9 cellular contexts compared by ENCODE assay signal in the genomic region with DNA sequence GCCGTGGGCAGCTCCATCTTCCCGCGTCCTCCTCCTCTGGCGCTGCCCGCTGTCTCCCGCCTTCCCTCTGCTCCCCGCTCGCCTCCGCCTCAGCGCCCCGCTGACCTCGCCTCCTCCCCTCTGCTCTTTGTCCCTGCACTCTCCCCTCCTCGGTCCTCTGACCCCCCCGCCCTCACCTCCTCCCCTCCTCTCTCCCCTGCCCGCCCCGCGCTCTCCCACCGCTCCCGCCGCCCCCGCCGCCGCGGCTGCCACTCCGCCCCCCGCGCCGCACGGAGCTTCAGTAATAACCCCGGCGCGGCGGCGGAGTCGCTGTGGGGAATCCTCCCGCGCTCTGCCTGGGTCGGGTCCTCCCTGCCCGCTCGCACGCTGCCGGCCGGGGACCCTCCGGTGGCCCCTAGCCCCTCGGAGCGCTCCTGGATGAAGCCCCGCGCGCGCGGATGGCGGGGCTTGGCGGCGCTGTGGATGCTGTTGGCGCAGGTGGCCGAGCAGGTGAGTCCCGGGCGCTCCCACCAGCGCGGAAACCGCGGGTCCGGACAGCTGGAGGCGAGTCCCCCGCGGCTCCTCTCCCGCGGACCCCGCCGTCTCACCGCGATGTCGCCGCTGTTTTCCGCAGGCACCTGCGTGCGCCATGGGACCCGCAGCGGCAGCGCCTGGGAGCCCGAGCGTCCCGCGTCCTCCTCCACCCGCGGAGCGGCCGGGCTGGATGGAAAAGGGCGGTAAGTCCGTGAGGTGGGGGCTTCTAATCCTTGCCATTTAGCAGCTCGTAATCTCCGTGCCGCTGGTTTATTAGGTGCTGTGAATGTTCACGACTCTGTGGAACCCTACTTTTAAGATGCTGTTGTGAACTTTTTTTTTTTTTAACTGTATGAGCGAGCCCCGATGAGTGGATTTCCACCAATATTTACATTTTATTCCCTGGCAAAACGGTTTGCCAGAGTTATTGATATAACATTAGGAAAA. TPM values are rescaled to one million over a fixed set of nuclear protein-coding genes. Genes with fewer than 3 reads are reported as not detected.
A peak's percentile ranks its signal among the peaks of the same experiment; 100 is the strongest.
DNase-seq lines count a peak whose midpoint lies in the region; ATAC-seq and TF ChIP-seq lines count a peak whose summit lies in the region.
"Had no signal": no experiment of that assay in that cellular context is flagged by ENCODE, and none has a peak within 500 bp of the region (broad histone marks: within the 10 kb centered on the region; RNA-seq: fewer than 3 reads in every experiment).

A gene with protein sequence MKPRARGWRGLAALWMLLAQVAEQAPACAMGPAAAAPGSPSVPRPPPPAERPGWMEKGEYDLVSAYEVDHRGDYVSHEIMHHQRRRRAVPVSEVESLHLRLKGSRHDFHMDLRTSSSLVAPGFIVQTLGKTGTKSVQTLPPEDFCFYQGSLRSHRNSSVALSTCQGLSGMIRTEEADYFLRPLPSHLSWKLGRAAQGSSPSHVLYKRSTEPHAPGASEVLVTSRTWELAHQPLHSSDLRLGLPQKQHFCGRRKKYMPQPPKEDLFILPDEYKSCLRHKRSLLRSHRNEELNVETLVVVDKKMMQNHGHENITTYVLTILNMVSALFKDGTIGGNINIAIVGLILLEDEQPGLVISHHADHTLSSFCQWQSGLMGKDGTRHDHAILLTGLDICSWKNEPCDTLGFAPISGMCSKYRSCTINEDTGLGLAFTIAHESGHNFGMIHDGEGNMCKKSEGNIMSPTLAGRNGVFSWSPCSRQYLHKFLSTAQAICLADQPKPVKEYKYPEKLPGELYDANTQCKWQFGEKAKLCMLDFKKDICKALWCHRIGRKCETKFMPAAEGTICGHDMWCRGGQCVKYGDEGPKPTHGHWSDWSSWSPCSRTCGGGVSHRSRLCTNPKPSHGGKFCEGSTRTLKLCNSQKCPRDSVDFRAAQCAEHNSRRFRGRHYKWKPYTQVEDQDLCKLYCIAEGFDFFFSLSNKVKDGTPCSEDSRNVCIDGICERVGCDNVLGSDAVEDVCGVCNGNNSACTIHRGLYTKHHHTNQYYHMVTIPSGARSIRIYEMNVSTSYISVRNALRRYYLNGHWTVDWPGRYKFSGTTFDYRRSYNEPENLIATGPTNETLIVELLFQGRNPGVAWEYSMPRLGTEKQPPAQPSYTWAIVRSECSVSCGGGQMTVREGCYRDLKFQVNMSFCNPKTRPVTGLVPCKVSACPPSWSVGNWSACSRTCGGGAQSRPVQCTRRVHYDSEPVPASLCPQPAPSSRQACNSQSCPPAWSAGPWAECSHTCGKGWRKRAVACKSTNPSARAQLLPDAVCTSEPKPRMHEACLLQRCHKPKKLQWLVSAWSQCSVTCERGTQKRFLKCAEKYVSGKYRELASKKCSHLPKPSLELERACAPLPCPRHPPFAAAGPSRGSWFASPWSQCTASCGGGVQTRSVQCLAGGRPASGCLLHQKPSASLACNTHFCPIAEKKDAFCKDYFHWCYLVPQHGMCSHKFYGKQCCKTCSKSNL (plus strand): TSS at position 280 of the 960 bp plus-strand sequence. CDS start 138 bp downstream, at position 418.

- H3K27ac ChIP-seq in WERI-Rb-1, result no peak within 1 kb of the TSS
- no peak within 1 kb of the TSS for H3K27ac ChIP-seq in skeletal muscle tissue (ENCODE audit: low read depth, low read length)

- H3K36me3 ChIP-seq in WERI-Rb-1, result no peaks in the 10 kb centered on the region
- no peaks in the 10 kb centered on the region for H3K36me3 ChIP-seq in skeletal muscle tissue (ENCODE audit: control insufficient read depth in 3 of 3, insufficient read depth in 3 of 3, low read length in 3 of 3)

- ATAC-seq in GM21576 (IDR thresholded peaks at IDR 0.05; ENCODE audit: unreplicated experiment), result no peak
- ATAC-seq: GM12878 had no signal

- H3K9ac ChIP-seq in skeletal muscle tissue (ENCODE audit: low read depth in 1 of 3, low read length in 3 of 3), result no peak within 1 kb of the TSS

- peak within 1 kb of the TSS; percentile 68 for H3K4me3 Mint-ChIP-seq in HFFc6

- TF ChIP-seq CTCF in HFFc6 (IDR thresholded peaks at IDR 0.05) (no peak), WERI-Rb-1 (IDR thresholded peaks at IDR 0.05; ENCODE audit: low read depth, low read length) (no peak)

- peaks cover 77% of the 10 kb centered on the region for H3K27me3 ChIP-seq in WERI-Rb-1 (ENCODE audit: insufficient read depth, low read depth, severe bottlenecking)
- H3K27me3 ChIP-seq in skeletal muscle tissue (ENCODE audit: control insufficient read depth in 3 of 3, insufficient read depth in 3 of 3, low read length in 3 of 3), result peaks cover 18 to 23% (median 20%) of the 10 kb centered on the region in 3 donors

- peak within 1 kb of the TSS; percentile 1; the same call in 1 of the 2 replicates for H3K4me3 ChIP-seq in WERI-Rb-1 (ENCODE audit: low read depth, low read length)
- peak within 1 kb of the TSS; percentile 30 to 59 (median 49) for H3K4me3 ChIP-seq in skeletal muscle tissue (ENCODE audit: low read length in 3 of 3)
- H3K4me3 ChIP-seq: GM12878 had no signal

- H3K27me3 Mint-ChIP-seq in HFFc6 (ENCODE audit: insufficient read depth), result peaks cover 14% of the 10 kb centered on the region

- H3K27ac Mint-ChIP-seq in HFFc6, result no peak within 1 kb of the TSS

- H3K4me1 Mint-ChIP-seq in HFFc6 (ENCODE audit: low read depth), result peaks cover 14% of the 10 kb centered on the region

- H3K9me3 ChIP-seq in WERI-Rb-1 (ENCODE audit: severe bottlenecking) (no peaks in the 10 kb centered on the region), skeletal muscle tissue (ENCODE audit: control insufficient read depth in 3 of 3, low read length in 3 of 3) (no peaks in the 10 kb centered on the region)

- no peak for DNase-seq in HFFc6
- DNase-seq in WERI-Rb-1, result no peak
- DNase-seq in iPS-NIHi11 (ENCODE audit: low spot score), result peak; percentile 64
- DNase-seq in NAMALWA (ENCODE audit: low spot score), result no peak
- no peak for DNase-seq in A172 (ENCODE audit: low spot score)
- DNase-seq: NCI-H1092 had no signal

- no peaks in the 10 kb centered on the region for H3K36me3 Mint-ChIP-seq in HFFc6 (ENCODE audit: low read depth)

- H3K4me1 ChIP-seq in skeletal muscle tissue (ENCODE audit: control insufficient read depth in 3 of 3, insufficient read depth in 3 of 3, low read length in 3 of 3), result peaks cover 6 to 17% (median 13%) of the 10 kb centered on the region in 3 donors

- peaks cover 5% of the 10 kb centered on the region; the same call in 1 of the 2 replicates for H3K9me3 Mint-ChIP-seq in HFFc6

RNA-seq across cellular contexts. Expression of the gene that starts here (rescaled TPM):
- total RNA-seq in HFFc6 (2021; fragmentation: NEBNext Ultra II Directional; extraction: Animal tissue kit (Norgen Biotek cat#: 25700)), result under 1 TPM in 5 of 6 experiments, not detected in 1; 0.26 to 0.70 (median 0.50) TPM
- 5.7 TPM for total RNA-seq in skeletal muscle tissue
- 3.4 and 3.5 TPM in 2 replicates for total RNA-seq in A172 (2014; rRNA removed; shearing (Covaris generic))
- total RNA-seq: GM12878 had no signal
